In the genomic region with DNA sequence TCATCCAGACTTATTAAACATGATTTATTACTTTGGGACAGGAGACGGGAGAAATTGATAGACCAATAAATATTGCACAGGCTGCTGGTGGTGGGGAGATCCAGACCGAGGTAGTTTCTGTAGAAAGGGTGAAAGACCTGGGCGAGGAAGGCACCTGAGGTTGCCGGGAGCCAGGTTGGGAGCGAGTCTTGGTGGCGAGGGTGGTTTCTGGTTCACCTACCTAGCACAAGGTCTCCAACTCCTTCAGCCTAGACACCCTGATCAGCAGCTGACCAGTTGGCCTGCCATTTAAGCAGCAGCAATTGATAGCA, we compare ENCODE assay signal across 8 cellular contexts. TPM values are rescaled to one million over a fixed set of nuclear protein-coding genes. Genes with fewer than 3 reads are reported as not detected.
DNase-seq lines count a peak whose midpoint lies in the region; ATAC-seq and TF ChIP-seq lines count a peak whose summit lies in the region.

No MANE protein-coding gene starts in this region.

- H3K27ac ChIP-seq in ascending aorta, result peak overlapping the region; percentile 79 to 89
- peak overlapping the region; percentile 74 to 93 for H3K27ac ChIP-seq in lung (ENCODE audit: low read depth in 1 of 2, low read length in 1 of 2)
- peak overlapping the region; percentile 66 to 74 for H3K27ac ChIP-seq in thoracic aorta

- peaks cover 0 to 11% of the 10 kb centered on the region in 2 donors for H3K4me1 ChIP-seq in ascending aorta
- peaks cover 0 to 11% of the 10 kb centered on the region in 2 donors for H3K4me1 ChIP-seq in lung (ENCODE audit: control insufficient read depth in 2 of 2, insufficient read depth in 2 of 2, low read length in 2 of 2)
- peaks cover 0 to 26% of the 10 kb centered on the region in 2 donors for H3K4me1 ChIP-seq in thoracic aorta (ENCODE audit: control insufficient read depth in 1 of 2, low read depth in 2 of 2)

- H3K36me3 ChIP-seq in ascending aorta (peaks cover 11 to 19% of the 10 kb centered on the region in 2 donors), lung (ENCODE audit: control insufficient read depth in 2 of 2, insufficient read depth in 2 of 2, low read length in 2 of 2) (peaks cover 0 to 3% of the 10 kb centered on the region in 2 donors), thoracic aorta (peaks cover 4% of the 10 kb centered on the region)

- peak overlapping the region in 1 of 2 donors; percentile 66 for H3K4me3 ChIP-seq in ascending aorta
- no peak overlapping the region for H3K4me3 ChIP-seq in lung
- H3K4me3 ChIP-seq in thoracic aorta, result peak overlapping the region; percentile 65

- H3K27me3 Mint-ChIP-seq in activated T-cell treated with anti-CD3 and anti-CD28 coated beads, Interleukin-2, amount 50 U/mL, for 72 hours (ENCODE audit: low read depth), result no peaks in the 10 kb centered on the region

- intact Hi-C loops in ascending aorta (cut with DNase I), result no loop called here

- no peak for ATAC-seq in activated T-cell treated with anti-CD3 and anti-CD28 coated beads, Interleukin-2, amount 50 U/mL, for 72 hours (replicated peaks in 1 of 2)
- ATAC-seq in lung (ENCODE audit: insufficient read depth, low FRiP score), result no peak
- ATAC-seq in thoracic aorta (ENCODE audit: insufficient number of reproducible peaks, low FRiP score, low read depth), result no peak
- no peak for ATAC-seq in HG02763 (IDR thresholded peaks at IDR 0.05; ENCODE audit: unreplicated experiment)

- 35 to 47% methylated on average over 6 of the region's 6 CpGs for WGBS in lung, 2 donors

- peak overlapping the region; percentile 95 for H3K27ac Mint-ChIP-seq in activated T-cell treated with anti-CD3 and anti-CD28 coated beads, Interleukin-2, amount 50 U/mL, for 72 hours

- peaks cover 70% of the 10 kb centered on the region for H3K4me1 Mint-ChIP-seq in activated T-cell treated with anti-CD3 and anti-CD28 coated beads, Interleukin-2, amount 50 U/mL, for 72 hours (ENCODE audit: low read depth)

- DNase-seq in activated T-cell treated with anti-CD3 and anti-CD28 coated beads, Interleukin-2, amount 50 U/mL, for 72 hours, result no peak
- DNase-seq in activated T-cell treated with anti-CD3 and anti-CD28 coated beads, Interleukin-2, amount 50 U/mL, for 48 hours, result no peak
- DNase-seq in ascending aorta (ENCODE audit: low spot score in 2 of 2) (no peak), lung (ENCODE audit: low spot score) (no peak), thoracic aorta (ENCODE audit: low spot score) (no peak), SK-N-DZ (ENCODE audit: low spot score) (no peak), NCI-H526 treated with DMSO at 0.1 percent for 48 hours (lab: John Stamatoyannopoulos, UW) (no peak)

- H3K27me3 ChIP-seq in ascending aorta (no peaks in the 10 kb centered on the region), lung (ENCODE audit: control insufficient read depth, insufficient read depth) (no peaks in the 10 kb centered on the region), thoracic aorta (replicated peaks; ENCODE audit: insufficient read depth) (no peaks in the 10 kb centered on the region)

- no peaks in the 10 kb centered on the region for H3K9me3 Mint-ChIP-seq in activated T-cell treated with anti-CD3 and anti-CD28 coated beads, Interleukin-2, amount 50 U/mL, for 72 hours

- peak overlapping the region; percentile 91 to 98 for H3K4me3 Mint-ChIP-seq in activated T-cell treated with anti-CD3 and anti-CD28 coated beads, Interleukin-2, amount 50 U/mL, for 72 hours

- peaks cover 12 to 30% of the 10 kb centered on the region in 2 donors for H3K36me3 Mint-ChIP-seq in activated T-cell treated with anti-CD3 and anti-CD28 coated beads, Interleukin-2, amount 50 U/mL, for 72 hours (ENCODE audit: insufficient read depth in 2 of 2)

- H3K9me3 ChIP-seq in ascending aorta (no peaks in the 10 kb centered on the region), lung (ENCODE audit: control insufficient read depth in 2 of 2, insufficient read depth in 1 of 2, low read length in 1 of 2) (no peaks in the 10 kb centered on the region), thoracic aorta (no peaks in the 10 kb centered on the region)

- TF ChIP-seq CTCF in ascending aorta (IDR thresholded peaks at IDR 0.05) (no peak), lung (IDR thresholded peaks at IDR 0.05; ENCODE audit: control extremely low read depth, extremely low read depth) (no peak), thoracic aorta (IDR thresholded peaks at IDR 0.05) (no peak)

RNA-seq across cellular contexts. Expression of gene EMP3, which starts 7.0 kb away (rescaled TPM):
- total RNA-seq in activated T-cell treated with anti-CD3 and anti-CD28 coated beads, Interleukin-2, amount 50 U/mL, for 72 hours, result 100 to 1,000 TPM; 150 to 174 TPM
- total RNA-seq in ascending aorta (18.2 TPM), lung (100 to 1,000 TPM in 1 of 2 donors, 10 to 100 TPM in 1; 36.9 to 189 TPM), thoracic aorta (10 to 100 TPM; 61.7 to 95.7 TPM)
- 100 to 1,000 TPM; 256 to 276 TPM for polyA plus RNA-seq in lung
- 0.66 and 2.1 TPM in 2 replicates for polyA plus RNA-seq in SK-N-DZ (2014; cell fraction: cytosol; rRNA removed)
- polyA plus RNA-seq in SK-N-DZ (2014; cell fraction: nucleus; rRNA removed), result 0.67 and 1.6 TPM in 2 replicates

RNA-seq across cellular contexts. Expression of gene TMEM143, which starts 31.4 kb away (rescaled TPM):
- total RNA-seq in activated T-cell treated with anti-CD3 and anti-CD28 coated beads, Interleukin-2, amount 50 U/mL, for 72 hours, result 10 to 100 TPM; 20.9 to 26.2 TPM
- total RNA-seq in ascending aorta, result 25.3 TPM
- total RNA-seq in lung, result 10 to 100 TPM; 10.9 to 12.3 TPM
- polyA plus RNA-seq in lung, result 1 to 10 TPM; 4.1 to 7.6 TPM
- total RNA-seq in thoracic aorta, result 10 to 100 TPM in 1 of 2 donors, 1 to 10 TPM in 1; 6.3 to 18.4 TPM
- 3.7 and 6.0 TPM in 2 replicates for polyA plus RNA-seq in SK-N-DZ (2014; cell fraction: cytosol; rRNA removed)
- 8.6 and 18.9 TPM in 2 replicates for polyA plus RNA-seq in SK-N-DZ (2014; cell fraction: nucleus; rRNA removed)

RNA-seq across cellular contexts. Expression of gene SYNGR4, which starts 31.9 kb away (rescaled TPM):
- total RNA-seq in activated T-cell treated with anti-CD3 and anti-CD28 coated beads, Interleukin-2, amount 50 U/mL, for 72 hours, result under 1 TPM; 0.25 to 0.34 TPM
- not detected for total RNA-seq in ascending aorta
- total RNA-seq in lung, result not detected
- not detected for polyA plus RNA-seq in lung
- not detected for total RNA-seq in thoracic aorta
- not detected in 2 replicates for polyA plus RNA-seq in SK-N-DZ (2014; cell fraction: cytosol; rRNA removed)
- not detected in 2 replicates for polyA plus RNA-seq in SK-N-DZ (2014; cell fraction: nucleus; rRNA removed)

RNA-seq across cellular contexts. Expression of gene KDELR1, which starts 59.0 kb away (rescaled TPM):
- 100 to 1,000 TPM; 101 to 103 TPM for total RNA-seq in activated T-cell treated with anti-CD3 and anti-CD28 coated beads, Interleukin-2, amount 50 U/mL, for 72 hours
- total RNA-seq in ascending aorta (183 TPM), lung (100 to 1,000 TPM; 101 to 142 TPM), thoracic aorta (10 to 100 TPM; 65.6 to 79.9 TPM)
- polyA plus RNA-seq in lung, result 100 to 1,000 TPM; 108 to 156 TPM
- 42.6 and 46.1 TPM in 2 replicates for polyA plus RNA-seq in SK-N-DZ (2014; cell fraction: cytosol; rRNA removed)
- 16.9 and 19.5 TPM in 2 replicates for polyA plus RNA-seq in SK-N-DZ (2014; cell fraction: nucleus; rRNA removed)
